In genomic region chr11:123560001-123560400, GRCh38 we compare ENCODE assay signal across 1 cellular context.
TF ChIP-seq lines count a peak whose summit lies in the region.

No MANE protein-coding gene starts in this region.

TF ChIP-seq in H1, 55 proteins besides CTCF, POLR2A, EP300 and RAD21 (continued from another document):
- TF ChIP-seq, protein P1, sequence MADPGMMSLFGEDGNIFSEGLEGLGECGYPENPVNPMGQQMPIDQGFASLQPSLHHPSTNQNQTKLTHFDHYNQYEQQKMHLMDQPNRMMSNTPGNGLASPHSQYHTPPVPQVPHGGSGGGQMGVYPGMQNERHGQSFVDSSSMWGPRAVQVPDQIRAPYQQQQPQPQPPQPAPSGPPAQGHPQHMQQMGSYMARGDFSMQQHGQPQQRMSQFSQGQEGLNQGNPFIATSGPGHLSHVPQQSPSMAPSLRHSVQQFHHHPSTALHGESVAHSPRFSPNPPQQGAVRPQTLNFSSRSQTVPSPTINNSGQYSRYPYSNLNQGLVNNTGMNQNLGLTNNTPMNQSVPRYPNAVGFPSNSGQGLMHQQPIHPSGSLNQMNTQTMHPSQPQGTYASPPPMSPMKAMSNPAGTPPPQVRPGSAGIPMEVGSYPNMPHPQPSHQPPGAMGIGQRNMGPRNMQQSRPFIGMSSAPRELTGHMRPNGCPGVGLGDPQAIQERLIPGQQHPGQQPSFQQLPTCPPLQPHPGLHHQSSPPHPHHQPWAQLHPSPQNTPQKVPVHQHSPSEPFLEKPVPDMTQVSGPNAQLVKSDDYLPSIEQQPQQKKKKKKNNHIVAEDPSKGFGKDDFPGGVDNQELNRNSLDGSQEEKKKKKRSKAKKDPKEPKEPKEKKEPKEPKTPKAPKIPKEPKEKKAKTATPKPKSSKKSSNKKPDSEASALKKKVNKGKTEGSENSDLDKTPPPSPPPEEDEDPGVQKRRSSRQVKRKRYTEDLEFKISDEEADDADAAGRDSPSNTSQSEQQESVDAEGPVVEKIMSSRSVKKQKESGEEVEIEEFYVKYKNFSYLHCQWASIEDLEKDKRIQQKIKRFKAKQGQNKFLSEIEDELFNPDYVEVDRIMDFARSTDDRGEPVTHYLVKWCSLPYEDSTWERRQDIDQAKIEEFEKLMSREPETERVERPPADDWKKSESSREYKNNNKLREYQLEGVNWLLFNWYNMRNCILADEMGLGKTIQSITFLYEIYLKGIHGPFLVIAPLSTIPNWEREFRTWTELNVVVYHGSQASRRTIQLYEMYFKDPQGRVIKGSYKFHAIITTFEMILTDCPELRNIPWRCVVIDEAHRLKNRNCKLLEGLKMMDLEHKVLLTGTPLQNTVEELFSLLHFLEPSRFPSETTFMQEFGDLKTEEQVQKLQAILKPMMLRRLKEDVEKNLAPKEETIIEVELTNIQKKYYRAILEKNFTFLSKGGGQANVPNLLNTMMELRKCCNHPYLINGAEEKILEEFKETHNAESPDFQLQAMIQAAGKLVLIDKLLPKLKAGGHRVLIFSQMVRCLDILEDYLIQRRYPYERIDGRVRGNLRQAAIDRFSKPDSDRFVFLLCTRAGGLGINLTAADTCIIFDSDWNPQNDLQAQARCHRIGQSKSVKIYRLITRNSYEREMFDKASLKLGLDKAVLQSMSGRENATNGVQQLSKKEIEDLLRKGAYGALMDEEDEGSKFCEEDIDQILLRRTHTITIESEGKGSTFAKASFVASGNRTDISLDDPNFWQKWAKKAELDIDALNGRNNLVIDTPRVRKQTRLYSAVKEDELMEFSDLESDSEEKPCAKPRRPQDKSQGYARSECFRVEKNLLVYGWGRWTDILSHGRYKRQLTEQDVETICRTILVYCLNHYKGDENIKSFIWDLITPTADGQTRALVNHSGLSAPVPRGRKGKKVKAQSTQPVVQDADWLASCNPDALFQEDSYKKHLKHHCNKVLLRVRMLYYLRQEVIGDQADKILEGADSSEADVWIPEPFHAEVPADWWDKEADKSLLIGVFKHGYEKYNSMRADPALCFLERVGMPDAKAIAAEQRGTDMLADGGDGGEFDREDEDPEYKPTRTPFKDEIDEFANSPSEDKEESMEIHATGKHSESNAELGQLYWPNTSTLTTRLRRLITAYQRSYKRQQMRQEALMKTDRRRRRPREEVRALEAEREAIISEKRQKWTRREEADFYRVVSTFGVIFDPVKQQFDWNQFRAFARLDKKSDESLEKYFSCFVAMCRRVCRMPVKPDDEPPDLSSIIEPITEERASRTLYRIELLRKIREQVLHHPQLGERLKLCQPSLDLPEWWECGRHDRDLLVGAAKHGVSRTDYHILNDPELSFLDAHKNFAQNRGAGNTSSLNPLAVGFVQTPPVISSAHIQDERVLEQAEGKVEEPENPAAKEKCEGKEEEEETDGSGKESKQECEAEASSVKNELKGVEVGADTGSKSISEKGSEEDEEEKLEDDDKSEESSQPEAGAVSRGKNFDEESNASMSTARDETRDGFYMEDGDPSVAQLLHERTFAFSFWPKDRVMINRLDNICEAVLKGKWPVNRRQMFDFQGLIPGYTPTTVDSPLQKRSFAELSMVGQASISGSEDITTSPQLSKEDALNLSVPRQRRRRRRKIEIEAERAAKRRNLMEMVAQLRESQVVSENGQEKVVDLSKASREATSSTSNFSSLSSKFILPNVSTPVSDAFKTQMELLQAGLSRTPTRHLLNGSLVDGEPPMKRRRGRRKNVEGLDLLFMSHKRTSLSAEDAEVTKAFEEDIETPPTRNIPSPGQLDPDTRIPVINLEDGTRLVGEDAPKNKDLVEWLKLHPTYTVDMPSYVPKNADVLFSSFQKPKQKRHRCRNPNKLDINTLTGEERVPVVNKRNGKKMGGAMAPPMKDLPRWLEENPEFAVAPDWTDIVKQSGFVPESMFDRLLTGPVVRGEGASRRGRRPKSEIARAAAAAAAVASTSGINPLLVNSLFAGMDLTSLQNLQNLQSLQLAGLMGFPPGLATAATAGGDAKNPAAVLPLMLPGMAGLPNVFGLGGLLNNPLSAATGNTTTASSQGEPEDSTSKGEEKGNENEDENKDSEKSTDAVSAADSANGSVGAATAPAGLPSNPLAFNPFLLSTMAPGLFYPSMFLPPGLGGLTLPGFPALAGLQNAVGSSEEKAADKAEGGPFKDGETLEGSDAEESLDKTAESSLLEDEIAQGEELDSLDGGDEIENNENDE (IDR thresholded peaks at IDR 0.05; ENCODE audit: insufficient replicate concordance, low read length) = no peak
- TF ChIP-seq SUZ12 (IDR thresholded peaks at IDR 0.05; ENCODE audit: low read length) (no peak), TEAD4 (IDR thresholded peaks at IDR 0.05; ENCODE audit: low read depth, low read length) (no peak), SP4 (IDR thresholded peaks at IDR 0.05; ENCODE audit: low read length) (no peak)
